14 cellular contexts compared by ENCODE assay signal in the genomic region with DNA sequence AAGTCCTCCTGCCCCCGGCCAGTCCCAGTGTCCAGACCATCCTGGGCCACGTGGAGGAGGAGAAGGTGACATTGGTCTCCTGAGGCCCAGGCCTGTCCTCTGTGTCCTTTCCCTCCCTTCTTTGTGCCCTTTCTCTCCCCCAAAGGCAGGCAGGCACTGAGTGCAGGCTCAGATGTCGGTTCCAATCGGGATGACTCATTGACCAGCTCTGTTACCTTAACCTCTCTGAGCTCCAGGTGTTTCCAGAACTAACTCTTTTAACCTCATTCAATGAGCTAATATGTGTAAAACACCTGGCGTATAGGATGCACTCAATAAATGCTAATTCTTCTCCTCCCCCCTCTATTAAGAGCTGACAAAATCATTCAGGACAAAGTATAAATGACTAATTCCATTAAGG.
A peak's percentile ranks its signal among the peaks of the same experiment; 100 is the strongest.
DNase-seq lines count a peak whose midpoint lies in the region; TF ChIP-seq lines count a peak whose summit lies in the region.
"Had no signal": no experiment of that assay in that cellular context is flagged by ENCODE, and none has a peak within 500 bp of the region (broad histone marks: within the 10 kb centered on the region; RNA-seq: fewer than 3 reads in every experiment).

No MANE protein-coding gene starts in this region.

- peaks cover 39% of the 10 kb centered on the region for H3K4me1 Mint-ChIP-seq in nephron progenitor cell
- H3K4me1 Mint-ChIP-seq: CD14-positive monocyte had no signal

- no peak overlapping the region for H3K4me3 Mint-ChIP-seq in nephron progenitor cell
- H3K4me3 Mint-ChIP-seq: CD8-positive, alpha-beta T cell; H9 had no signal

- H3K9me3 Mint-ChIP-seq in nephron progenitor cell: no peaks in the 10 kb centered on the region
- H3K9me3 Mint-ChIP-seq: CD14-positive monocyte; CD8-positive, alpha-beta T cell; H9 had no signal

- H3K27me3 Mint-ChIP-seq in nephron progenitor cell (ENCODE audit: low read depth, poor library complexity): peaks cover 5% of the 10 kb centered on the region

- no peak overlapping the region for H3K4me3 ChIP-seq in epithelial cell of esophagus (ENCODE audit: low read length)

- DNase-seq in NCI-H510A treated with DMSO at 0.1 percent for 48 hours (lab: John Stamatoyannopoulos, UW) (peak; percentile 3), NCI-H510A (lab: John Stamatoyannopoulos, UW) (no peak), epithelial cell of esophagus (ENCODE audit: low read depth) (peak; percentile 29), nephron progenitor cell (no peak), COLO829 (ENCODE audit: low spot score) (no peak), SKM-1 (lab: John Stamatoyannopoulos, UW; ENCODE audit: unreplicated experiment) (no peak), NCI-H1694 (lab: John Stamatoyannopoulos, UW) (no peak)
- DNase-seq: Caco-2; CD8-positive, alpha-beta T cell; GOT3; H9 had no signal

- peak overlapping the region; percentile 77 for H3K27ac Mint-ChIP-seq in nephron progenitor cell
- H3K27ac Mint-ChIP-seq: CD14-positive monocyte; CD8-positive, alpha-beta T cell; H9 had no signal

- H3K36me3 Mint-ChIP-seq in nephron progenitor cell (ENCODE audit: low read depth): peaks cover 74% of the 10 kb centered on the region
- H3K36me3 Mint-ChIP-seq: CD8-positive, alpha-beta T cell had no signal

- peak overlapping the region; percentile 29 for H3K27ac ChIP-seq in VCaP
- H3K27ac ChIP-seq: 22Rv1 had no signal

- TF ChIP-seq CTCF in VCaP (conservative IDR thresholded peaks at IDR 0.05): no peak
- TF ChIP-seq CTCF in epithelial cell of esophagus (IDR thresholded peaks at IDR 0.05; ENCODE audit: insufficient read depth, low read depth, low read length, missing control alignments): no peak
- no peak for TF ChIP-seq CTCF in nephron progenitor cell (IDR thresholded peaks at IDR 0.05)

Comparison
In these comparisons a context has a peak if more than half of its experiments do, and no peak if none do; other contexts are left out.
1. DNase-seq: peak in NCI-H510A treated with DMSO at 0.1 percent for 48 hours (single experiment) and epithelial cell of esophagus (single experiment); none in NCI-H510A (single experiment), nephron progenitor cell (single experiment), COLO829 (single experiment), SKM-1 (single experiment) and NCI-H1694 (single experiment).